8 cellular contexts compared by ENCODE assay signal in the genomic region with DNA sequence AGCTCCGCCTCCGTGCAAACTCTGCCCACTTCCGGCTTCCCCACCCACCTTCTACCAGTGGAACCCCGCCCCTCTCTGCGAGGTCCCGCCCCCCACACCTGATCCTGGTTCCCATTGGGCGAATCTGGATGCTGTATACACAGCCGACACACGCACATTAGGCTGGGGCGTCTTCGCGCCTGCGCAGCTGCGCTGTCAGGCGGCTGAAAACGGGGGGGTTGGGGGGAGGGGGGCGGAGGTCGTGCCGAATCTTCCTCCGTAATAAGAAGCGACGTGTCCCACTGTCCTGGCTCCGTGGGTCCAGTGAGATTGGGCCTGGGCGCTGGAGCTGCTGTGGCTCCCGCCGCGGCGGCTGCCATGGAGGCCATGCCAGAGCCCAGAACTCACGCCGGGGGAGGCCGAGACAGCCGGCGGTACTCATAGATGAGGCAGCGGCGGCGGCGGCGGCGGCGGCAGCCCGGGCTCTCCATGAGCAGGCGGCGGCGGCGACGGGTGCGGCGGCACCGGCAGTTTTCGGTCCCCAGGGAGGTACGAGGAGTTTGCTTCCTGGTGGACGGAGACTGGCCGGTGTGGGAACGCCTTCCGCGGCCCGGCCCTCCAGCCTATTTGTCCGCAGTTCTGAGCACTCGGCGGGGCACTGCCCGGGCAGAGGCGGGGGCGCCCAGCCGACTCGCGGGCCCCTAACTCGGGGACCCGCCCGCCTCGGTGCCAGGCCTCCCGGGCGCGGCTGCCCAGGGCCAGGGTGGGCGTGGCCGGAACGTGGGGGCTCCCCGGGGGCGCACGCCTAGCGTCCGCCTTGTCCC.
DNase-seq lines count a peak whose midpoint lies in the region; ATAC-seq and TF ChIP-seq lines count a peak whose summit lies in the region.

No MANE protein-coding gene starts in this region.

- intact Hi-C loops in left cardiac atrium (cut with DNase I) (loop anchor here in 1 of 2 donors (5.0 kb wide), 1 partner anchor 240 kb away; the partner anchor contains the start of gene FANCM), posterior vena cava (cut with DNase I) (loop anchor here in 1 of 2 donors (5.0 kb wide), 1 partner anchor 65 kb away; the partner anchor contains the start of genes KLHL28 and TOGARAM1), upper lobe of right lung (cut with DNase I) (no loop called here)

- peaks cover 13 to 36% (median 26%) of the 10 kb centered on the region in 3 donors for H3K4me1 Mint-ChIP-seq in T-cell

- H3K27ac Mint-ChIP-seq in T-cell, result peak overlapping the region; percentile 93 to 94

- H3K4me3 ChIP-seq in upper lobe of right lung, result peak overlapping the region; percentile 80

- H3K27me3 ChIP-seq in upper lobe of right lung, result no peaks in the 10 kb centered on the region

- no peaks in the 10 kb centered on the region for H3K27me3 Mint-ChIP-seq in T-cell

- peak overlapping the region; percentile 97 for H3K27ac ChIP-seq in upper lobe of right lung

- CTCF ChIA-PET in T-cell (lab: Charles Lee), result interaction anchor here (0.7 to 2.1 kb wide), 5 partner anchors 16 to 356 kb away, joined by 3 to 9 read pairs (median 3); partner anchors contain the start of genes KLHL28 (in 1 of the 2), MIS18BP1 (in 1 of the 2) and TOGARAM1 (in 1 of the 2)

- no peaks in the 10 kb centered on the region for H3K9me3 Mint-ChIP-seq in T-cell

- peaks cover 3% of the 10 kb centered on the region for H3K36me3 Mint-ChIP-seq in T-cell

- peak; percentile 96 for DNase-seq in GM13977 (ENCODE audit: low spot score)
- peak; percentile 96 for DNase-seq in NCI-H146 (lab: John Stamatoyannopoulos, UW)
- peak; percentile 83 to 99 (median 98) for DNase-seq in T-cell
- peak; percentile 95 for DNase-seq in amniotic epithelial cell (ENCODE audit: low read depth)
- peak; percentile 99 for DNase-seq in left cardiac atrium
- DNase-seq in posterior vena cava (ENCODE audit: low spot score), result peak; percentile 99
- peak; percentile 99 for DNase-seq in upper lobe of right lung

- H3K4me3 Mint-ChIP-seq in T-cell, result peak overlapping the region; percentile 80 to 93 (median 90)

- POLR2A ChIA-PET in T-cell (lab: Charles Lee), result interaction anchor here in 1 of 2 donors (0.6 to 2.3 kb wide), 4 partner anchors 61 to 355 kb away, joined by 6 to 17 read pairs (median 6); partner anchors contain the start of genes FANCM, KLHL28 and TOGARAM1

- peak; percentile 90 for ATAC-seq in HG02870 (IDR thresholded peaks at IDR 0.05; ENCODE audit: unreplicated experiment)
- peak; percentile 97 to 98 (median 98) for ATAC-seq in T-cell (replicated peaks in 1 of 4)
- ATAC-seq in left cardiac atrium, result peak; percentile 98 to 99
- peak; percentile 99 for ATAC-seq in upper lobe of right lung

- in situ Hi-C loops in GM13977 (cut with MboI; ENCODE audit: low pct_unique_long_range_greater_than_20kb, low sequenced_read_pairs, unreplicated experiment), result no loop called here

- no peaks in the 10 kb centered on the region for H3K4me1 ChIP-seq in upper lobe of right lung

- no peaks in the 10 kb centered on the region for H3K9me3 ChIP-seq in upper lobe of right lung

- H3K36me3 ChIP-seq in upper lobe of right lung, result no peaks in the 10 kb centered on the region

- TF ChIP-seq CTCF in GM13977 (IDR thresholded peaks at IDR 0.05; ENCODE audit: extremely low read depth, insufficient read depth, missing control alignments) (no peak), upper lobe of right lung (IDR thresholded peaks at IDR 0.05) (no peak)

Comparison
In these comparisons a context has a peak if more than half of its experiments do, and no peak if none do; other contexts are left out.
1. Peak in every context shown above with its lines: DNase-seq, ATAC-seq, H3K4me3 ChIP-seq and H3K27ac ChIP-seq.